21 cellular contexts compared by ENCODE assay signal in the genomic region with DNA sequence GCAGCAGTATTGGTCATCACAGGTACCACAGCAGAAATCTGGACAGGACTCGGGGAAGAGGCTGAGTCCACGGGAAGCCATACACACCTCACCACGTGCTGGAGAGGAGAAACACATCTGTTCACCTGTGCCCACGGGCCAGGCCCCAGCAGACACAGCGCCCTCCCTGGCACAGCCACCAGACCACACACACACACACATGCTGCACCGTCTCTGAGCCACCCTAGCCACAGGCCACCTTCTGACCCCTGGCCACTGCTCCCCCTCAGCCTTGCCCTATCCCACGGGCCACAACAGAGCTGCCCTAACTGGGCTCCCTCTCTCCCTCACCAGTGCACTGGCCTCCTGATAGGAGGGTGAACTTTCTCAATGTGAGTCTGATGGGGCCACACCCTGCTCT. TPM values are rescaled to one million over a fixed set of nuclear protein-coding genes. Genes with fewer than 3 reads are reported as not detected.
A peak's percentile ranks its signal among the peaks of the same experiment; 100 is the strongest.
DNase-seq lines count a peak whose midpoint lies in the region; ATAC-seq, FAIRE-seq and TF ChIP-seq lines count a peak whose summit lies in the region.
"Had no signal": no experiment of that assay in that cellular context is flagged by ENCODE, and none has a peak within 500 bp of the region (broad histone marks: within the 10 kb centered on the region; RNA-seq: fewer than 3 reads in every experiment).

No MANE protein-coding gene starts in this region.

- no peaks in the 10 kb centered on the region for H3K9me3 ChIP-seq in kidney (ENCODE audit: control insufficient read depth in 1 of 2, low read length in 2 of 2)
- H3K9me3 ChIP-seq: neutrophil, right atrium auricular region had no signal

- H3K4me3 Mint-ChIP-seq in natural killer cell (no peak overlapping the region), WTC11 (no peak overlapping the region)
- no peak overlapping the region for H3K4me3 Mint-ChIP-seq in natural killer cell treated with Interleukin-12 subunit alpha and Interleukin-12 subunit beta and Interleukin-15 and Interleukin-18, amount 100 ng/mL, for 72 hours
- H3K4me3 Mint-ChIP-seq: type B pancreatic cell had no signal

- H3K4me3 ChIP-seq in kidney (ENCODE audit: low read length in 2 of 2): no peak overlapping the region
- H3K4me3 ChIP-seq: right atrium auricular region had no signal

- peaks cover 0 to 15% of the 10 kb centered on the region in 2 donors for H3K4me1 ChIP-seq in kidney (ENCODE audit: control insufficient read depth in 1 of 2, insufficient read depth in 1 of 2, low read depth in 1 of 2, low read length in 2 of 2)

- no peaks in the 10 kb centered on the region for H3K36me3 ChIP-seq in kidney (ENCODE audit: control insufficient read depth in 1 of 2, insufficient read depth in 2 of 2, low read length in 2 of 2)

- H3K9me3 Mint-ChIP-seq in natural killer cell (no peaks in the 10 kb centered on the region), WTC11 (peaks cover 7% of the 10 kb centered on the region)
- H3K9me3 Mint-ChIP-seq in natural killer cell treated with Interleukin-12 subunit alpha and Interleukin-12 subunit beta and Interleukin-15 and Interleukin-18, amount 100 ng/mL, for 72 hours: no peaks in the 10 kb centered on the region
- H3K9me3 Mint-ChIP-seq: type B pancreatic cell had no signal

- H3K9ac ChIP-seq in kidney (ENCODE audit: low read length in 2 of 2): no peak overlapping the region
- H3K9ac ChIP-seq: KMS-11 had no signal

- H3K27me3 Mint-ChIP-seq in natural killer cell (ENCODE audit: low read depth in 2 of 2): no peaks in the 10 kb centered on the region
- no peaks in the 10 kb centered on the region for H3K27me3 Mint-ChIP-seq in natural killer cell treated with Interleukin-12 subunit alpha and Interleukin-12 subunit beta and Interleukin-15 and Interleukin-18, amount 100 ng/mL, for 72 hours
- H3K27me3 Mint-ChIP-seq in WTC11 (ENCODE audit: low read depth): no peaks in the 10 kb centered on the region; the same call in none of the 2 replicates
- H3K27me3 Mint-ChIP-seq: type B pancreatic cell had no signal

- CTCF ChIA-PET in WTC11 (lab: Charles Lee): interaction anchor here (1.0 to 1.9 kb wide), 3 partner anchors 48 to 65 kb away, joined by 3 to 5 read pairs (median 3); no protein-coding TSS in a partner anchor

- ATAC-seq in natural killer cell (no peak), WTC11 (no peak), HG02840 (IDR thresholded peaks at IDR 0.05; ENCODE audit: low FRiP score, unreplicated experiment) (no peak), HG03175 (IDR thresholded peaks at IDR 0.05; ENCODE audit: unreplicated experiment) (no peak), HG03159 (IDR thresholded peaks at IDR 0.05; ENCODE audit: unreplicated experiment) (no peak), HG02981 (IDR thresholded peaks at IDR 0.05; ENCODE audit: unreplicated experiment) (no peak)
- no peak for ATAC-seq in natural killer cell treated with Interleukin-12 subunit alpha and Interleukin-12 subunit beta and Interleukin-15 and Interleukin-18, amount 100 ng/mL, for 72 hours

- POLR2A ChIA-PET in WTC11 (lab: Charles Lee): interaction anchor here (0.6 kb wide), 1 partner anchor 28 kb away, joined by 4 read pairs; no protein-coding TSS in a partner anchor

- no peaks in the 10 kb centered on the region for H3K36me3 Mint-ChIP-seq in natural killer cell
- H3K36me3 Mint-ChIP-seq in natural killer cell treated with Interleukin-12 subunit alpha and Interleukin-12 subunit beta and Interleukin-15 and Interleukin-18, amount 100 ng/mL, for 72 hours: peaks cover 5% of the 10 kb centered on the region
- peaks cover 18% of the 10 kb centered on the region for H3K36me3 Mint-ChIP-seq in WTC11

- intact Hi-C loops in natural killer cell (cut with micrococcal nuclease) (no loop called here), kidney (cut with DNase I) (loop anchor here (5.0 kb wide), 1 partner anchor 34 kb away; a partner anchor contains a TSS)

- no peak for FAIRE-seq in kidney (lab: Jason Lieb, UNC)

- peaks cover 6 to 40% of the 10 kb centered on the region in 2 donors for H3K4me1 Mint-ChIP-seq in natural killer cell
- peaks cover 10 to 30% of the 10 kb centered on the region in 2 donors for H3K4me1 Mint-ChIP-seq in natural killer cell treated with Interleukin-12 subunit alpha and Interleukin-12 subunit beta and Interleukin-15 and Interleukin-18, amount 100 ng/mL, for 72 hours (ENCODE audit: low read depth in 2 of 2)
- peaks cover 23% of the 10 kb centered on the region for H3K4me1 Mint-ChIP-seq in WTC11

- TF ChIP-seq CTCF in natural killer cell (IDR thresholded peaks at IDR 0.05): no peak
- no peak for TF ChIP-seq CTCF in WTC11 (IDR thresholded peaks at IDR 0.05)
- no peak for TF ChIP-seq CTCF in kidney (IDR thresholded peaks at IDR 0.05; ENCODE audit: borderline replicate concordance, extremely low read depth, insufficient read depth)

- H3K27ac Mint-ChIP-seq in natural killer cell (peak overlapping the region; percentile 53 to 88), WTC11 (peak overlapping the region; percentile 80)
- peak overlapping the region in 1 of 2 donors; percentile 81 for H3K27ac Mint-ChIP-seq in natural killer cell treated with Interleukin-12 subunit alpha and Interleukin-12 subunit beta and Interleukin-15 and Interleukin-18, amount 100 ng/mL, for 72 hours
- H3K27ac Mint-ChIP-seq: type B pancreatic cell had no signal

- no peak for DNase-seq in natural killer cell
- no peak for DNase-seq in natural killer cell treated with Interleukin-12 subunit alpha and Interleukin-12 subunit beta and Interleukin-15 and Interleukin-18, amount 100 ng/mL, for 72 hours (ENCODE audit: low spot score)
- no peak for DNase-seq in WTC11 (ENCODE audit: low spot score)
- DNase-seq in kidney: peak; percentile 53
- DNase-seq: activated gamma-delta T cell treated with Interleukin-2 at 50 U/mL for 16 hours; COR-L47; hippocampal formation; kidney glomerular epithelial cell; NCI-H1092; NCI-H2081; Right ventricle myocardium superior; stimulated activated naive CD4-positive, alpha-beta T cell treated with Interleukin-2 at 50 U/mL for 16 hours had no signal

- no peak overlapping the region for H3K27ac ChIP-seq in kidney (ENCODE audit: low read depth in 2 of 2, low read length in 2 of 2)
- H3K27ac ChIP-seq: KMS-11, neutrophil, right atrium auricular region, VCaP had no signal

TF ChIP-seq in WTC11, 78 proteins besides CTCF, POLR2A, EP300 and RAD21 (continues in another document):
- TF ChIP-seq FOXJ3 (CRISPR knock-in tag; IDR thresholded peaks at IDR 0.05; ENCODE audit: borderline replicate concordance) (no peak), SMAD4 (CRISPR knock-in tag; IDR thresholded peaks at IDR 0.05) (no peak), ZBTB21 (CRISPR knock-in tag; IDR thresholded peaks at IDR 0.05; ENCODE audit: borderline replicate concordance) (no peak), ZNF219 (CRISPR knock-in tag; IDR thresholded peaks at IDR 0.05; ENCODE audit: borderline replicate concordance) (no peak), EMX1 (CRISPR knock-in tag; IDR thresholded peaks at IDR 0.05) (no peak), NFATC4 (CRISPR knock-in tag; IDR thresholded peaks at IDR 0.05) (no peak), ATF6 (CRISPR knock-in tag; IDR thresholded peaks at IDR 0.05) (no peak)
- TF ChIP-seq, protein P1, sequence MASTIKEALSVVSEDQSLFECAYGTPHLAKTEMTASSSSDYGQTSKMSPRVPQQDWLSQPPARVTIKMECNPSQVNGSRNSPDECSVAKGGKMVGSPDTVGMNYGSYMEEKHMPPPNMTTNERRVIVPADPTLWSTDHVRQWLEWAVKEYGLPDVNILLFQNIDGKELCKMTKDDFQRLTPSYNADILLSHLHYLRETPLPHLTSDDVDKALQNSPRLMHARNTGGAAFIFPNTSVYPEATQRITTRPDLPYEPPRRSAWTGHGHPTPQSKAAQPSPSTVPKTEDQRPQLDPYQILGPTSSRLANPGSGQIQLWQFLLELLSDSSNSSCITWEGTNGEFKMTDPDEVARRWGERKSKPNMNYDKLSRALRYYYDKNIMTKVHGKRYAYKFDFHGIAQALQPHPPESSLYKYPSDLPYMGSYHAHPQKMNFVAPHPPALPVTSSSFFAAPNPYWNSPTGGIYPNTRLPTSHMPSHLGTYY (CRISPR knock-in tag; IDR thresholded peaks at IDR 0.05): no peak

RNA-seq across cellular contexts. Expression of gene SHISA5, which starts 2.8 kb away (rescaled TPM):
- 100 to 1,000 TPM; 211 to 237 (median 218) TPM for total RNA-seq in natural killer cell
- 100 to 1,000 TPM in 1 of 2 donors, 10 to 100 TPM in 1; 88.4 to 126 TPM for total RNA-seq in natural killer cell treated with Interleukin-12 subunit alpha and Interleukin-12 subunit beta and Interleukin-15 and Interleukin-18, amount 100 ng/mL, for 72 hours
- total RNA-seq in WTC11 (2021): 137 to 165 TPM (median 158 TPM) in 3 replicates
- total RNA-seq in kidney: 214 TPM
- 157 TPM for polyA plus RNA-seq in kidney (ENCODE audit: insufficient read depth, low read depth, low replicate concordance)

RNA-seq across cellular contexts. Expression of gene ATRIP, which starts 54.7 kb away (rescaled TPM):
- total RNA-seq in natural killer cell: 10 to 100 TPM in 2 of 3 donors, 1 to 10 TPM in 1; 8.5 to 11.0 (median 10.6) TPM
- 10 to 100 TPM; 14.0 to 26.2 TPM for total RNA-seq in natural killer cell treated with Interleukin-12 subunit alpha and Interleukin-12 subunit beta and Interleukin-15 and Interleukin-18, amount 100 ng/mL, for 72 hours
- total RNA-seq in WTC11 (2021): 15.5 to 18.2 TPM (median 15.6 TPM) in 3 replicates
- total RNA-seq in kidney: 6.7 TPM
- polyA plus RNA-seq in kidney (ENCODE audit: insufficient read depth, low read depth, low replicate concordance): 5.4 TPM

RNA-seq across cellular contexts. Expression of gene PFKFB4, which starts 55.4 kb away (rescaled TPM):
- total RNA-seq in natural killer cell: 1 to 10 TPM; 2.4 to 4.3 (median 3.6) TPM
- total RNA-seq in natural killer cell treated with Interleukin-12 subunit alpha and Interleukin-12 subunit beta and Interleukin-15 and Interleukin-18, amount 100 ng/mL, for 72 hours: 10 to 100 TPM; 11.1 to 27.4 TPM
- 18.0 to 26.8 TPM (median 26.7 TPM) in 3 replicates for total RNA-seq in WTC11 (2021)
- total RNA-seq in kidney: 4.6 TPM
- polyA plus RNA-seq in kidney (ENCODE audit: insufficient read depth, low read depth, low replicate concordance): 2.1 TPM
